Comparison of ENCODE assay signal across 10 cellular contexts in the genomic region with DNA sequence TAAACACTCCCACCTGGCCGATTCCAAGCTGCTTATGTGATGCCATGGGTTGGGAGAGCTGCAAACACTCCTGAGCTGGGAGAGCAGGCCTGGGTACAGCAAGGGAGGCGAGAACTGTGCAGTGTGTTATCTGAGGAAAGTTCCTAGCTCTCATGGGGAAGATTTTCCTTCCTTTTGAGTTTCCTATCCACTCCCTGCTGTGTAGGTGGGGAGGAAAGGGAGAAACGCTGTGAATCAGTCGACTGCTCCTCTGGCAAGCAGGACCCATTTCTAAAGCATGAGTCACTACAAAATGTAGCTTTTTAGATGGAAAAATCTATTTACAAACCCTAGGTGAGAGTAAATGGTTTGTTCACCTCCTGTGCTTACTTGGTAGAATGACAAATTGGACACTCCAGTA.
DNase-seq lines count a peak whose midpoint lies in the region; ATAC-seq and TF ChIP-seq lines count a peak whose summit lies in the region.
"Had no signal": no experiment of that assay in that cellular context is flagged by ENCODE, and none has a peak within 500 bp of the region (broad histone marks: within the 10 kb centered on the region; RNA-seq: fewer than 3 reads in every experiment).

No MANE protein-coding gene starts in this region.

- no peak overlapping the region for H3K27ac ChIP-seq in HEK293 (ENCODE audit: extremely low read depth, low read depth, low read length)
- peak overlapping the region in 4 of 10 donors; percentile 1 to 35 (median 14) for H3K27ac ChIP-seq in heart right ventricle

- H3K4me3 ChIP-seq in HEK293 (ENCODE audit: low read depth, low read length): no peak overlapping the region
- no peak overlapping the region for H3K4me3 ChIP-seq in heart right ventricle

- intact Hi-C loops in heart right ventricle (cut with DNase I): loop anchor here in 2 of 10 donors (10.0 kb wide), 2 partner anchors 65 to 85 kb away; a partner anchor contains a TSS

- TF ChIP-seq CTCF in HEK293 (tag by site-specific recombination; IDR thresholded peaks at IDR 0.05) (no peak), heart right ventricle (IDR thresholded peaks at IDR 0.05) (no peak)

- H3K4me1 ChIP-seq in HEK293 (ENCODE audit: control insufficient read depth, insufficient read depth, low read length) (peaks cover 21% of the 10 kb centered on the region), heart right ventricle (peaks cover 7 to 51% (median 41%) of the 10 kb centered on the region in 9 donors)

- DNase-seq in amniotic epithelial cell (ENCODE audit: low read depth): peak; percentile 78
- DNase-seq in heart right ventricle: no peak
- DNase-seq in stromal cell of bone marrow (ENCODE audit: low read depth): peak; percentile 43
- DNase-seq in cerebellar cortex (ENCODE audit: low spot score): no peak
- DNase-seq in NCI-H128 (lab: John Stamatoyannopoulos, UW; ENCODE audit: unreplicated experiment): no peak
- DNase-seq in activated T-cell treated with anti-CD3 and anti-CD28 coated beads for 4 hours: no peak
- no peak for DNase-seq in NCI-H774 (lab: John Stamatoyannopoulos, UW)
- DNase-seq: activated T-cell treated with anti-CD3 and anti-CD28 coated beads, Interleukin-2, amount 50 U/mL, for 24 hours; stimulated activated CD4-positive, alpha-beta T cell treated with anti-CD3 and anti-CD28 coated beads, Interleukin-4, amount 100 ng/mL, for 24 hours had no signal

- CTCF ChIA-PET in HEK293 (lab: Yijun Ruan, JAX): interaction anchor here (0.7 to 1.0 kb wide), 2 partner anchors 21 to 301 kb away, joined by 3 read pairs; no protein-coding TSS in a partner anchor

- peak in 7 of 8 donors; percentile 44 to 81 (median 54) for ATAC-seq in heart right ventricle

- no peaks in the 10 kb centered on the region for H3K36me3 ChIP-seq in HEK293 (ENCODE audit: control insufficient read depth in 2 of 2, insufficient read depth in 1 of 2, low read length in 2 of 2)
- no peaks in the 10 kb centered on the region for H3K36me3 ChIP-seq in heart right ventricle

- no peaks in the 10 kb centered on the region for H3K27me3 ChIP-seq in heart right ventricle

- no peaks in the 10 kb centered on the region for H3K9me3 ChIP-seq in HEK293 (ENCODE audit: control insufficient read depth, insufficient read depth, low read depth, low read length)
- H3K9me3 ChIP-seq in heart right ventricle: peaks cover 0 to 9% (median 0%) of the 10 kb centered on the region in 11 donors

- POLR2A ChIA-PET in HEK293 (lab: Yijun Ruan, JAX): no interaction called here

- 52 to 64% methylated on average over 4 of the region's 4 CpGs for WGBS in heart right ventricle, 2 donors

TF ChIP-seq in HEK293, 187 proteins besides CTCF, POLR2A, EP300 and RAD21:
- TF ChIP-seq ZIC2 (tag by site-specific recombination; IDR thresholded peaks at IDR 0.05) (0 out of 2 replicates have a peak, but pooled peaks have one; percentile 17), ZNF623 (tag by site-specific recombination; IDR thresholded peaks at IDR 0.05) (no peak), ZNF660 (tag by site-specific recombination; IDR thresholded peaks at IDR 0.05) (no peak), ZBTB21 (tag by site-specific recombination; IDR thresholded peaks at IDR 0.05) (no peak), SP7 (tag by site-specific recombination; IDR thresholded peaks at IDR 0.05) (peak; percentile 29; the same call in 1 of the 2 replicates), WT1 (tag by site-specific recombination; IDR thresholded peaks at IDR 0.05) (peak; percentile 25; the same call in 1 of the 2 replicates), ZNF837 (tag by site-specific recombination; IDR thresholded peaks at IDR 0.05) (no peak), ZFP37 (tag by site-specific recombination; IDR thresholded peaks at IDR 0.05) (no peak), GFI1B (tag by site-specific recombination; IDR thresholded peaks at IDR 0.05) (no peak)
- TF ChIP-seq, protein P1, sequence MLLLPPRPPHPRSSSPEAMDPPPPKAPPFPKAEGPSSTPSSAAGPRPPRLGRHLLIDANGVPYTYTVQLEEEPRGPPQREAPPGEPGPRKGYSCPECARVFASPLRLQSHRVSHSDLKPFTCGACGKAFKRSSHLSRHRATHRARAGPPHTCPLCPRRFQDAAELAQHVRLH (tag by site-specific recombination; IDR thresholded peaks at IDR 0.05): no peak
- TF ChIP-seq, protein P2, sequence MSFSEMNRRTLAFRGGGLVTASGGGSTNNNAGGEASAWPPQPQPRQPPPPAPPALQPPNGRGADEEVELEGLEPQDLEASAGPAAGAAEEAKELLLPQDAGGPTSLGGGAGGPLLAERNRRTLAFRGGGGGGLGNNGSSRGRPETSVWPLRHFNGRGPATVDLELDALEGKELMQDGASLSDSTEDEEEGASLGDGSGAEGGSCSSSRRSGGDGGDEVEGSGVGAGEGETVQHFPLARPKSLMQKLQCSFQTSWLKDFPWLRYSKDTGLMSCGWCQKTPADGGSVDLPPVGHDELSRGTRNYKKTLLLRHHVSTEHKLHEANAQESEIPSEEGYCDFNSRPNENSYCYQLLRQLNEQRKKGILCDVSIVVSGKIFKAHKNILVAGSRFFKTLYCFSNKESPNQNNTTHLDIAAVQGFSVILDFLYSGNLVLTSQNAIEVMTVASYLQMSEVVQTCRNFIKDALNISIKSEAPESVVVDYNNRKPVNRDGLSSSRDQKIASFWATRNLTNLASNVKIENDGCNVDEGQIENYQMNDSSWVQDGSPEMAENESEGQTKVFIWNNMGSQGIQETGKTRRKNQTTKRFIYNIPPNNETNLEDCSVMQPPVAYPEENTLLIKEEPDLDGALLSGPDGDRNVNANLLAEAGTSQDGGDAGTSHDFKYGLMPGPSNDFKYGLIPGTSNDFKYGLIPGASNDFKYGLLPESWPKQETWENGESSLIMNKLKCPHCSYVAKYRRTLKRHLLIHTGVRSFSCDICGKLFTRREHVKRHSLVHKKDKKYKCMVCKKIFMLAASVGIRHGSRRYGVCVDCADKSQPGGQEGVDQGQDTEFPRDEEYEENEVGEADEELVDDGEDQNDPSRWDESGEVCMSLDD (tag by site-specific recombination; IDR thresholded peaks at IDR 0.05): no peak
- TF ChIP-seq, protein P3, sequence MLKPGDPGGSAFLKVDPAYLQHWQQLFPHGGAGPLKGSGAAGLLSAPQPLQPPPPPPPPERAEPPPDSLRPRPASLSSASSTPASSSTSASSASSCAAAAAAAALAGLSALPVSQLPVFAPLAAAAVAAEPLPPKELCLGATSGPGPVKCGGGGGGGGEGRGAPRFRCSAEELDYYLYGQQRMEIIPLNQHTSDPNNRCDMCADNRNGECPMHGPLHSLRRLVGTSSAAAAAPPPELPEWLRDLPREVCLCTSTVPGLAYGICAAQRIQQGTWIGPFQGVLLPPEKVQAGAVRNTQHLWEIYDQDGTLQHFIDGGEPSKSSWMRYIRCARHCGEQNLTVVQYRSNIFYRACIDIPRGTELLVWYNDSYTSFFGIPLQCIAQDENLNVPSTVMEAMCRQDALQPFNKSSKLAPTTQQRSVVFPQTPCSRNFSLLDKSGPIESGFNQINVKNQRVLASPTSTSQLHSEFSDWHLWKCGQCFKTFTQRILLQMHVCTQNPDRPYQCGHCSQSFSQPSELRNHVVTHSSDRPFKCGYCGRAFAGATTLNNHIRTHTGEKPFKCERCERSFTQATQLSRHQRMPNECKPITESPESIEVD (tag by site-specific recombination; IDR thresholded peaks at IDR 0.05): peak; percentile 25; the same call in 1 of the 2 replicates
- TF ChIP-seq, protein P4, sequence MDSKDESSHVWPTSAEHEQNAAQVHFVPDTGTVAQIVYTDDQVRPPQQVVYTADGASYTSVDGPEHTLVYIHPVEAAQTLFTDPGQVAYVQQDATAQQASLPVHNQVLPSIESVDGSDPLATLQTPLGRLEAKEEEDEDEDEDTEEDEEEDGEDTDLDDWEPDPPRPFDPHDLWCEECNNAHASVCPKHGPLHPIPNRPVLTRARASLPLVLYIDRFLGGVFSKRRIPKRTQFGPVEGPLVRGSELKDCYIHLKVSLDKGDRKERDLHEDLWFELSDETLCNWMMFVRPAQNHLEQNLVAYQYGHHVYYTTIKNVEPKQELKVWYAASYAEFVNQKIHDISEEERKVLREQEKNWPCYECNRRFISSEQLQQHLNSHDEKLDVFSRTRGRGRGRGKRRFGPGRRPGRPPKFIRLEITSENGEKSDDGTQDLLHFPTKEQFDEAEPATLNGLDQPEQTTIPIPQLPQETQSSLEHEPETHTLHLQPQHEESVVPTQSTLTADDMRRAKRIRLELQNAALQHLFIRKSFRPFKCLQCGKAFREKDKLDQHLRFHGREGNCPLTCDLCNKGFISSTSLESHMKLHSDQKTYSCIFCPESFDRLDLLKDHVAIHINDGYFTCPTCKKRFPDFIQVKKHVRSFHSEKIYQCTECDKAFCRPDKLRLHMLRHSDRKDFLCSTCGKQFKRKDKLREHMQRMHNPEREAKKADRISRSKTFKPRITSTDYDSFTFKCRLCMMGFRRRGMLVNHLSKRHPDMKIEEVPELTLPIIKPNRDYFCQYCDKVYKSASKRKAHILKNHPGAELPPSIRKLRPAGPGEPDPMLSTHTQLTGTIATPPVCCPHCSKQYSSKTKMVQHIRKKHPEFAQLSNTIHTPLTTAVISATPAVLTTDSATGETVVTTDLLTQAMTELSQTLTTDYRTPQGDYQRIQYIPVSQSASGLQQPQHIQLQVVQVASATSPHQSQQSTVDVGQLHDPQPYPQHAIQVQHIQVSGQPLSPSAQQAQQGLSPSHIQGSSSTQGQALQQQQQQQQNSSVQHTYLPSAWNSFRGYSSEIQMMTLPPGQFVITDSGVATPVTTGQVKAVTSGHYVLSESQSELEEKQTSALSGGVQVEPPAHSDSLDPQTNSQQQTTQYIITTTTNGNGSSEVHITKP (tag by site-specific recombination; IDR thresholded peaks at IDR 0.05): peak; percentile 43; the same call in 1 of the 2 replicates

Comparison
In these comparisons a context has a peak if more than half of its experiments do, and no peak if none do; other contexts are left out.
1. DNase-seq: peak in amniotic epithelial cell (single experiment) and stromal cell of bone marrow (single experiment); none in heart right ventricle (0 of 2), cerebellar cortex (single experiment), NCI-H128 (single experiment), activated T-cell treated with anti-CD3 and anti-CD28 coated beads for 4 hours (single experiment) and NCI-H774 (single experiment).